12 cellular contexts compared by ENCODE assay signal in the genomic region with DNA sequence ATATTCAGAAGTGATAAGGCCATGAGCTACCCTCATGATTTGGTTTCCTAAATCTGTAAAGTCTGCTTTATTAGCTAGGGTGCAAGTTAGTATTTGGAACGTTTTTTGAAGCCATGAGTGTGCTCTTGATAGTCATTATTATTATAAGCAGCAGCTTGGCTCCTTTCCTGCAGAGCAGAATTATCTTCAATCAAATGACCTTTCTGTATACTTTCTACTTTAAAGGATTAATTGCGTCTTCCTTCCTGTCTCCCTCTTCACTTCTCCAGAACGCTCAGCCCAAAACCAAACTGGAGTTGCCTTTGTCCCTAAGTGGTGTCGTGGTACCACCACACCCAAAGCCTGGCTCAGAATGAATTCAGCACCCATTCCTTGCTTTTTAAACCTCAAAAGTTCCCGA.
DNase-seq lines count a peak whose midpoint lies in the region; ATAC-seq, FAIRE-seq and TF ChIP-seq lines count a peak whose summit lies in the region.
"Had no signal": no experiment of that assay in that cellular context is flagged by ENCODE, and none has a peak within 500 bp of the region (broad histone marks: within the 10 kb centered on the region; RNA-seq: fewer than 3 reads in every experiment).

No MANE protein-coding gene starts in this region.

- H3K4me1 ChIP-seq in heart right ventricle (peaks cover 14 to 77% (median 51%) of the 10 kb centered on the region in 9 donors), small intestine (ENCODE audit: control insufficient read depth in 2 of 2, insufficient read depth in 1 of 2, low read depth in 1 of 2, low read length in 1 of 2) (peaks cover 13 to 14% of the 10 kb centered on the region in 2 donors)

- no peak for TF ChIP-seq CTCF in heart right ventricle (IDR thresholded peaks at IDR 0.05)

- CTCF ChIA-PET in activated CD8-positive, alpha-beta T cell treated with anti-CD3 and anti-CD28 coated beads, Interleukin-2, amount 10 ng/mL, durations not matched to agents 7 days and 5 days (lab: Charles Lee): interaction anchor here (1.1 to 3.0 kb wide), 2 partner anchors 19 to 22 kb away, joined by 4 to 11 read pairs; no protein-coding TSS in a partner anchor

- no peaks in the 10 kb centered on the region for H3K36me3 ChIP-seq in heart right ventricle
- H3K36me3 ChIP-seq in small intestine (ENCODE audit: control insufficient read depth in 2 of 2, insufficient read depth in 2 of 2, low read length in 2 of 2): no peaks in the 10 kb centered on the region
- H3K36me3 ChIP-seq: thoracic aorta had no signal

- H3K4me1 Mint-ChIP-seq in activated CD8-positive, alpha-beta T cell treated with anti-CD3 and anti-CD28 coated beads, Interleukin-2, amount 10 ng/mL, durations not matched to agents 7 days and 5 days (ENCODE audit: low read depth): peaks cover 66% of the 10 kb centered on the region
- H3K4me1 Mint-ChIP-seq in stimulated activated memory B cell treated with anti-CD40 and anti-IgM and Interleukin-4, amounts not matched to agents 10 μg/mL and 1 μg/mL and 100 μg/mL, for 72 hours: no peaks in the 10 kb centered on the region

- no peak for ATAC-seq in activated CD8-positive, alpha-beta T cell treated with anti-CD3 and anti-CD28 coated beads, Interleukin-2, amount 10 ng/mL, durations not matched to agents 7 days and 5 days
- peak in 5 of 8 donors; percentile 15 to 32 (median 20) for ATAC-seq in heart right ventricle
- no peak for ATAC-seq in stimulated activated memory B cell treated with anti-CD40 and anti-IgM and Interleukin-4, amounts not matched to agents 10 μg/mL and 1 μg/mL and 100 μg/mL, for 72 hours

- no peak overlapping the region for H3K4me3 ChIP-seq in heart right ventricle
- H3K4me3 ChIP-seq in small intestine (ENCODE audit: low read depth in 1 of 2, low read length in 2 of 2): no peak overlapping the region

- H3K9me3 Mint-ChIP-seq in activated CD8-positive, alpha-beta T cell treated with anti-CD3 and anti-CD28 coated beads, Interleukin-2, amount 10 ng/mL, durations not matched to agents 7 days and 5 days (ENCODE audit: insufficient read depth): no peaks in the 10 kb centered on the region
- H3K9me3 Mint-ChIP-seq in stimulated activated memory B cell treated with anti-CD40 and anti-IgM and Interleukin-4, amounts not matched to agents 10 μg/mL and 1 μg/mL and 100 μg/mL, for 72 hours: peaks cover 3% of the 10 kb centered on the region

- peak overlapping the region; percentile 53 for H3K27ac Mint-ChIP-seq in activated CD8-positive, alpha-beta T cell treated with anti-CD3 and anti-CD28 coated beads, Interleukin-2, amount 10 ng/mL, durations not matched to agents 7 days and 5 days
- no peak overlapping the region for H3K27ac Mint-ChIP-seq in stimulated activated memory B cell treated with anti-CD40 and anti-IgM and Interleukin-4, amounts not matched to agents 10 μg/mL and 1 μg/mL and 100 μg/mL, for 72 hours

- H3K9me3 ChIP-seq in heart right ventricle: peaks cover 0 to 2% (median 0%) of the 10 kb centered on the region in 11 donors
- H3K9me3 ChIP-seq in small intestine (ENCODE audit: control insufficient read depth, low read depth): no peaks in the 10 kb centered on the region
- H3K9me3 ChIP-seq: thoracic aorta had no signal

- no peak overlapping the region for H3K4me3 Mint-ChIP-seq in activated CD8-positive, alpha-beta T cell treated with anti-CD3 and anti-CD28 coated beads, Interleukin-2, amount 10 ng/mL, durations not matched to agents 7 days and 5 days
- H3K4me3 Mint-ChIP-seq in stimulated activated memory B cell treated with anti-CD40 and anti-IgM and Interleukin-4, amounts not matched to agents 10 μg/mL and 1 μg/mL and 100 μg/mL, for 72 hours: no peak overlapping the region

- H3K27ac ChIP-seq in heart right ventricle (peak overlapping the region in 9 of 10 donors; percentile 37 to 90 (median 68)), small intestine (ENCODE audit: low read depth in 1 of 2, low read length in 1 of 2) (peak overlapping the region; percentile 63 to 67)
- H3K27ac ChIP-seq: 22Rv1 had no signal

- H3K27me3 ChIP-seq in heart right ventricle (no peaks in the 10 kb centered on the region), small intestine (ENCODE audit: control insufficient read depth in 2 of 2, insufficient read depth in 2 of 2, low read length in 2 of 2) (no peaks in the 10 kb centered on the region)

- no peak for TF ChIP-seq POLR2A in GM12892 (IDR thresholded peaks at IDR 0.05; ENCODE audit: low read depth, low read length)

- peaks cover 19% of the 10 kb centered on the region for H3K36me3 Mint-ChIP-seq in activated CD8-positive, alpha-beta T cell treated with anti-CD3 and anti-CD28 coated beads, Interleukin-2, amount 10 ng/mL, durations not matched to agents 7 days and 5 days (ENCODE audit: low read depth)
- no peaks in the 10 kb centered on the region for H3K36me3 Mint-ChIP-seq in stimulated activated memory B cell treated with anti-CD40 and anti-IgM and Interleukin-4, amounts not matched to agents 10 μg/mL and 1 μg/mL and 100 μg/mL, for 72 hours

- intact Hi-C loops in heart right ventricle (cut with DNase I): no loop called here

- POLR2A ChIA-PET in activated CD8-positive, alpha-beta T cell treated with anti-CD3 and anti-CD28 coated beads, Interleukin-2, amount 10 ng/mL, durations not matched to agents 7 days and 5 days (lab: Charles Lee): no interaction called here

- WGBS in heart right ventricle, 2 donors: 16 to 23% methylated on average over 5 of the region's 5 CpGs
- WGBS in small intestine, 3 donors: 10 to 18% (median 13%) methylated on average over 5 of the region's 5 CpGs

- DNase-seq in DMS 273 (lab: John Stamatoyannopoulos, UW; ENCODE audit: unreplicated experiment) (peak; percentile 48), DMS 273 treated with DMSO at 0.1 percent for 48 hours (lab: John Stamatoyannopoulos, UW) (no peak), heart right ventricle (no peak), small intestine (peak; percentile 20), NCI-H446 treated with DMSO at 0.1 percent for 48 hours (lab: John Stamatoyannopoulos, UW) (no peak), GM12892 (ENCODE audit: insufficient read length) (no peak)
- DNase-seq in activated CD8-positive, alpha-beta T cell treated with anti-CD3 and anti-CD28 coated beads, Interleukin-2, amount 10 ng/mL, durations not matched to agents 7 days and 5 days: no peak
- DNase-seq: activated CD8-positive, alpha-beta memory T cell treated with anti-CD3 and anti-CD28 coated beads, Interleukin-2, amount 50 U/mL, for 4 hours; effector memory CD4-positive, alpha-beta T cell had no signal

- FAIRE-seq in small intestine (lab: Jason Lieb, UNC) (no peak), GM12892 (lab: Jason Lieb, UNC) (no peak)

- no peaks in the 10 kb centered on the region for H3K27me3 Mint-ChIP-seq in activated CD8-positive, alpha-beta T cell treated with anti-CD3 and anti-CD28 coated beads, Interleukin-2, amount 10 ng/mL, durations not matched to agents 7 days and 5 days (ENCODE audit: low read depth)
- no peaks in the 10 kb centered on the region for H3K27me3 Mint-ChIP-seq in stimulated activated memory B cell treated with anti-CD40 and anti-IgM and Interleukin-4, amounts not matched to agents 10 μg/mL and 1 μg/mL and 100 μg/mL, for 72 hours

Comparison
In these comparisons a context has a peak if more than half of its experiments do, and no peak if none do; other contexts are left out.
1. DNase-seq: peak in DMS 273 (single experiment) and small intestine (single experiment); none in DMS 273 treated with DMSO at 0.1 percent for 48 hours (single experiment), activated CD8-positive, alpha-beta T cell treated with anti-CD3 and anti-CD28 coated beads, Interleukin-2, amount 10 ng/mL, durations not matched to agents 7 days and 5 days (single experiment), heart right ventricle (0 of 2), NCI-H446 treated with DMSO at 0.1 percent for 48 hours (single experiment) and GM12892 (single experiment).
2. ATAC-seq: peak in heart right ventricle (5 of 8); none in activated CD8-positive, alpha-beta T cell treated with anti-CD3 and anti-CD28 coated beads, Interleukin-2, amount 10 ng/mL, durations not matched to agents 7 days and 5 days (single experiment) and stimulated activated memory B cell treated with anti-CD40 and anti-IgM and Interleukin-4, amounts not matched to agents 10 μg/mL and 1 μg/mL and 100 μg/mL, for 72 hours (single experiment).